ENCODE assay signal across 17 cellular contexts in the genomic region with DNA sequence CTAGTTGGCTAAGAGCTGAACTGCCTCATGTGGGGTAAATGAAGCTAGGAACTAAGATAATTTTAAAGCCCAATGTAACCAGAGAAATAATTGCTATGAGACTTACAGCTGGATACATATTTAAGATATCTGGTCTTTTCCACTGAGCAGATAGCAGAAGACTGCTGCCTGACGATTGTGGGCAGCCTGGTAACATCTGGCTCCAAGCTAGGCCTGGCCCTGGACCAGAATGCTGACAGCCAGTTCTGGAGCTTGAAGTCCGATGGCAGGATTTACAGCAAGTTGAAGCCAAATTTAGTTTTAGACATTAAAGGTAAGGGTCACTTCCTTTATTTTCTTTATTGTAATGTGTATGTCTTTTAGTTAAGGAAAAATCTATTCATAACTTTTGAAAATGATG.
A peak's percentile ranks its signal among the peaks of the same experiment; 100 is the strongest.
DNase-seq lines count a peak whose midpoint lies in the region; ATAC-seq and TF ChIP-seq lines count a peak whose summit lies in the region.
"Had no signal": no experiment of that assay in that cellular context is flagged by ENCODE, and none has a peak within 500 bp of the region (broad histone marks: within the 10 kb centered on the region; RNA-seq: fewer than 3 reads in every experiment).

No MANE protein-coding gene starts in this region.

- dilution Hi-C loops in mammary epithelial cell (cut with HindIII; ENCODE audit: low sequenced_read_pairs) = loop anchor here (5.0 kb wide), 1 partner anchor 116 kb away; no protein-coding TSS in a partner anchor

- H3K4me1 Mint-ChIP-seq in MCF 10A (ENCODE audit: insufficient read depth, unreplicated experiment) = peaks cover 22% of the 10 kb centered on the region
- peaks cover 3% of the 10 kb centered on the region for H3K4me1 Mint-ChIP-seq in activated B cell treated with CpG ODN at 0.5 μM for 24 hours
- H3K4me1 Mint-ChIP-seq in stimulated activated effector memory CD8-positive, alpha-beta T cell treated with anti-CD3 and anti-CD28 coated beads, Interleukin-12 subunit alpha, Interleukin-12 subunit beta, amount 100 ng/mL, for 72 hours = peaks cover 17% of the 10 kb centered on the region
- peaks cover 3% of the 10 kb centered on the region for H3K4me1 Mint-ChIP-seq in progenitor cell of endocrine pancreas (ENCODE audit: low read depth)
- H3K4me1 Mint-ChIP-seq in activated naive CD4-positive, alpha-beta T cell treated with anti-CD3 and anti-CD28 coated beads for 36 hours (ENCODE audit: low read depth) = peaks cover 16% of the 10 kb centered on the region
- peaks cover 5% of the 10 kb centered on the region for H3K4me1 Mint-ChIP-seq in activated naive CD4-positive, alpha-beta T cell treated with anti-CD3 and anti-CD28 coated beads, Interleukin-2, amount 10 ng/mL, durations not matched to agents 7 days and 5 days

- WGBS in mammary epithelial cell (ENCODE audit: low coverage, missing lambda C conversion rate) = 58% methylated on average over 2 of the region's 2 CpGs

- intact Hi-C loops in MCF 10A (cut with micrococcal nuclease) = loop anchor here (10.0 kb wide), 1 partner anchor 121 kb away; no protein-coding TSS in a partner anchor
- intact Hi-C loops in mammary epithelial cell (cut with micrococcal nuclease) = no loop called here
- intact Hi-C loops in activated B cell treated with CpG ODN at 0.5 μM for 24 hours (cut with micrococcal nuclease) = loop anchor here (10.0 kb wide), 1 partner anchor 1079 kb away; no protein-coding TSS in a partner anchor
- intact Hi-C loops in activated naive CD4-positive, alpha-beta T cell treated with anti-CD3 and anti-CD28 coated beads for 36 hours (cut with micrococcal nuclease) = no loop called here

- no peaks in the 10 kb centered on the region for H3K79me2 ChIP-seq in mammary epithelial cell (ENCODE audit: insufficient read depth, low read length)

- H2AFZ ChIP-seq in mammary epithelial cell (ENCODE audit: low read depth, low read length) = no peak overlapping the region

- CTCF ChIA-PET in MCF 10A (lab: Yijun Ruan, JAX) = interaction anchor here (0.6 to 21.3 kb wide), 10 partner anchors 19 to 416 kb away, joined by 3 to 404 read pairs (median 4); partner anchors contain the start of gene CRYBG1
- CTCF ChIA-PET in mammary epithelial cell (lab: Charles Lee; ENCODE audit: low non-redundant PET) = no interaction called here
- CTCF ChIA-PET in activated B cell treated with CpG ODN at 0.5 μM for 24 hours (lab: Charles Lee) = interaction anchor here (1.0 to 4.0 kb wide), 6 partner anchors 9 to 416 kb away, joined by 3 to 42 read pairs (median 6); no protein-coding TSS in a partner anchor
- CTCF ChIA-PET in activated naive CD4-positive, alpha-beta T cell treated with anti-CD3 and anti-CD28 coated beads for 36 hours (lab: Charles Lee) = interaction anchor here (0.8 to 13.9 kb wide), 8 partner anchors 11 to 231 kb away, joined by 3 to 361 read pairs (median 5); no protein-coding TSS in a partner anchor
- CTCF ChIA-PET in activated naive CD4-positive, alpha-beta T cell treated with anti-CD3 and anti-CD28 coated beads, Interleukin-2, amount 10 ng/mL, durations not matched to agents 7 days and 5 days (lab: Charles Lee) = interaction anchor here (0.8 to 8.0 kb wide), 4 partner anchors 39 to 224 kb away, joined by 3 to 157 read pairs (median 36); no protein-coding TSS in a partner anchor

- no peaks in the 10 kb centered on the region for H3K9me3 Mint-ChIP-seq in MCF 10A (ENCODE audit: unreplicated experiment)
- H3K9me3 Mint-ChIP-seq in activated B cell treated with CpG ODN at 0.5 μM for 24 hours = no peaks in the 10 kb centered on the region
- H3K9me3 Mint-ChIP-seq in stimulated activated effector memory CD8-positive, alpha-beta T cell treated with anti-CD3 and anti-CD28 coated beads, Interleukin-12 subunit alpha, Interleukin-12 subunit beta, amount 100 ng/mL, for 72 hours = no peaks in the 10 kb centered on the region
- H3K9me3 Mint-ChIP-seq in progenitor cell of endocrine pancreas (ENCODE audit: low read depth) = no peaks in the 10 kb centered on the region
- no peaks in the 10 kb centered on the region for H3K9me3 Mint-ChIP-seq in activated naive CD4-positive, alpha-beta T cell treated with anti-CD3 and anti-CD28 coated beads for 36 hours
- H3K9me3 Mint-ChIP-seq in activated naive CD4-positive, alpha-beta T cell treated with anti-CD3 and anti-CD28 coated beads, Interleukin-2, amount 10 ng/mL, durations not matched to agents 7 days and 5 days = no peaks in the 10 kb centered on the region
- H3K9me3 Mint-ChIP-seq: HFFc6 had no signal

- TF ChIP-seq CTCF in MCF 10A (IDR thresholded peaks at IDR 0.05; ENCODE audit: unreplicated experiment) = no peak
- no peak for TF ChIP-seq CTCF in mammary epithelial cell (conservative IDR thresholded peaks at IDR 0.05 in 1 of 2, IDR thresholded peaks at IDR 0.05 in 1 of 2; ENCODE audit: extremely low read depth in 1 of 2, insufficient read depth in 1 of 2, low read depth in 1 of 2, low read length in 2 of 2)
- TF ChIP-seq CTCF in activated B cell treated with CpG ODN at 0.5 μM for 24 hours (IDR thresholded peaks at IDR 0.05) = no peak
- no peak for TF ChIP-seq CTCF in fibroblast of villous mesenchyme (IDR thresholded peaks at IDR 0.05; ENCODE audit: insufficient read depth, low read depth, low read length)
- TF ChIP-seq CTCF in progenitor cell of endocrine pancreas (IDR thresholded peaks at IDR 0.05; ENCODE audit: unreplicated experiment) = no peak

- POLR2A ChIA-PET in MCF 10A (lab: Yijun Ruan, JAX) = interaction anchor here (0.6 to 6.6 kb wide), 11 partner anchors 9 to 124 kb away, joined by 3 to 152 read pairs (median 7); no protein-coding TSS in a partner anchor
- POLR2A ChIA-PET in activated B cell treated with CpG ODN at 0.5 μM for 24 hours (lab: Charles Lee) = interaction anchor here (1.2 kb wide), 1 partner anchor 53 kb away, joined by 3 read pairs; no protein-coding TSS in a partner anchor

- H3K9me3 ChIP-seq in mammary epithelial cell (replicated peaks; ENCODE audit: insufficient read depth, low read length) = no peaks in the 10 kb centered on the region
- H3K9me3 ChIP-seq: A549 had no signal

- no peak overlapping the region for H3K4me3 ChIP-seq in mammary epithelial cell (replicated peaks in 1 of 3; ENCODE audit: insufficient read depth in 1 of 3, low read depth in 2 of 3, low read length in 3 of 3)
- no peak overlapping the region for H3K4me3 ChIP-seq in fibroblast of villous mesenchyme (ENCODE audit: low read depth, low read length)
- H3K4me3 ChIP-seq: A549 had no signal

- peak overlapping the region; percentile 86 for H3K27ac Mint-ChIP-seq in MCF 10A (ENCODE audit: low read depth, unreplicated experiment)
- peak overlapping the region; percentile 61 for H3K27ac Mint-ChIP-seq in activated B cell treated with CpG ODN at 0.5 μM for 24 hours
- H3K27ac Mint-ChIP-seq in stimulated activated effector memory CD8-positive, alpha-beta T cell treated with anti-CD3 and anti-CD28 coated beads, Interleukin-12 subunit alpha, Interleukin-12 subunit beta, amount 100 ng/mL, for 72 hours = peak overlapping the region; percentile 77
- H3K27ac Mint-ChIP-seq in progenitor cell of endocrine pancreas = no peak overlapping the region
- no peak overlapping the region for H3K27ac Mint-ChIP-seq in activated naive CD4-positive, alpha-beta T cell treated with anti-CD3 and anti-CD28 coated beads for 36 hours
- no peak overlapping the region for H3K27ac Mint-ChIP-seq in activated naive CD4-positive, alpha-beta T cell treated with anti-CD3 and anti-CD28 coated beads, Interleukin-2, amount 10 ng/mL, durations not matched to agents 7 days and 5 days
- H3K27ac Mint-ChIP-seq: HFFc6 had no signal

- H3K27me3 Mint-ChIP-seq in MCF 10A (ENCODE audit: insufficient read depth, unreplicated experiment) (no peaks in the 10 kb centered on the region), activated B cell treated with CpG ODN at 0.5 μM for 24 hours (no peaks in the 10 kb centered on the region), progenitor cell of endocrine pancreas (no peaks in the 10 kb centered on the region)
- H3K27me3 Mint-ChIP-seq in activated naive CD4-positive, alpha-beta T cell treated with anti-CD3 and anti-CD28 coated beads for 36 hours (ENCODE audit: low read depth) = no peaks in the 10 kb centered on the region
- no peaks in the 10 kb centered on the region for H3K27me3 Mint-ChIP-seq in activated naive CD4-positive, alpha-beta T cell treated with anti-CD3 and anti-CD28 coated beads, Interleukin-2, amount 10 ng/mL, durations not matched to agents 7 days and 5 days

- H3K36me3 Mint-ChIP-seq in MCF 10A (ENCODE audit: insufficient read depth, unreplicated experiment) (peaks cover 66% of the 10 kb centered on the region), activated B cell treated with CpG ODN at 0.5 μM for 24 hours (ENCODE audit: low read depth) (peaks cover 80% of the 10 kb centered on the region), progenitor cell of endocrine pancreas (ENCODE audit: insufficient read depth) (no peaks in the 10 kb centered on the region)
- H3K36me3 Mint-ChIP-seq in stimulated activated effector memory CD8-positive, alpha-beta T cell treated with anti-CD3 and anti-CD28 coated beads, Interleukin-12 subunit alpha, Interleukin-12 subunit beta, amount 100 ng/mL, for 72 hours = peaks cover 100% of the 10 kb centered on the region
- H3K36me3 Mint-ChIP-seq in activated naive CD4-positive, alpha-beta T cell treated with anti-CD3 and anti-CD28 coated beads for 36 hours (ENCODE audit: low read depth) = peaks cover 12% of the 10 kb centered on the region
- peaks cover 49% of the 10 kb centered on the region for H3K36me3 Mint-ChIP-seq in activated naive CD4-positive, alpha-beta T cell treated with anti-CD3 and anti-CD28 coated beads, Interleukin-2, amount 10 ng/mL, durations not matched to agents 7 days and 5 days

- H3K4me2 ChIP-seq in mammary epithelial cell (ENCODE audit: insufficient read depth, low read depth, low read length) = no peak overlapping the region
- H3K4me2 ChIP-seq: A549, KMS-11 had no signal

- no peak for ATAC-seq in activated B cell treated with CpG ODN at 0.5 μM for 24 hours (ENCODE audit: low read depth)
- no peak for ATAC-seq in stimulated activated effector memory CD8-positive, alpha-beta T cell treated with anti-CD3 and anti-CD28 coated beads, Interleukin-12 subunit alpha, Interleukin-12 subunit beta, amount 100 ng/mL, for 72 hours
- ATAC-seq: A549 had no signal

- H3K4me3 Mint-ChIP-seq in MCF 10A (ENCODE audit: unreplicated experiment) = no peak overlapping the region
- H3K4me3 Mint-ChIP-seq in activated B cell treated with CpG ODN at 0.5 μM for 24 hours = no peak overlapping the region
- H3K4me3 Mint-ChIP-seq in stimulated activated effector memory CD8-positive, alpha-beta T cell treated with anti-CD3 and anti-CD28 coated beads, Interleukin-12 subunit alpha, Interleukin-12 subunit beta, amount 100 ng/mL, for 72 hours = no peak overlapping the region
- H3K4me3 Mint-ChIP-seq in progenitor cell of endocrine pancreas (ENCODE audit: low read depth) = no peak overlapping the region
- no peak overlapping the region for H3K4me3 Mint-ChIP-seq in activated naive CD4-positive, alpha-beta T cell treated with anti-CD3 and anti-CD28 coated beads for 36 hours
- H3K4me3 Mint-ChIP-seq in activated naive CD4-positive, alpha-beta T cell treated with anti-CD3 and anti-CD28 coated beads, Interleukin-2, amount 10 ng/mL, durations not matched to agents 7 days and 5 days = no peak overlapping the region
- H3K4me3 Mint-ChIP-seq: HFFc6 had no signal

- DNase-seq in MCF 10A (ENCODE audit: unreplicated experiment) (no peak), mammary epithelial cell (no peak), activated B cell treated with CpG ODN at 0.5 μM for 24 hours (no peak), fibroblast of villous mesenchyme (ENCODE audit: low read depth) (peak; percentile 45), progenitor cell of endocrine pancreas (ENCODE audit: low spot score, unreplicated experiment) (no peak)
- no peak for DNase-seq in stimulated activated effector memory CD8-positive, alpha-beta T cell treated with anti-CD3 and anti-CD28 coated beads, Interleukin-12 subunit alpha, Interleukin-12 subunit beta, amount 100 ng/mL, for 72 hours (ENCODE audit: low spot score in 2 of 2)
- DNase-seq in activated naive CD4-positive, alpha-beta T cell treated with anti-CD3 and anti-CD28 coated beads for 36 hours = no peak
- no peak for DNase-seq in activated naive CD4-positive, alpha-beta T cell treated with anti-CD3 and anti-CD28 coated beads, Interleukin-2, amount 10 ng/mL, durations not matched to agents 7 days and 5 days
- DNase-seq: C1 segment of cervical spinal cord, DMS153, EL, HFFc6, NCI-H1048, NCI-H2227 treated with DMSO at 0.1 percent for 48 hours, NCI-H524 had no signal

- no peaks in the 10 kb centered on the region for H4K20me1 ChIP-seq in mammary epithelial cell (ENCODE audit: insufficient read depth, low read length)

- in situ Hi-C loops in mammary epithelial cell (cut with MboI; ENCODE audit: low sequenced_read_pairs in 2 of 2) = loop anchor here (10.0 kb wide), 2 partner anchors 199 to 229 kb away; partner anchors contain the start of gene CRYBG1 (in 2 of the 2)

- peaks cover 38% of the 10 kb centered on the region for H3K36me3 ChIP-seq in mammary epithelial cell (ENCODE audit: insufficient read depth, low read length)

- peaks cover 37% of the 10 kb centered on the region for H3K4me1 ChIP-seq in mammary epithelial cell (ENCODE audit: insufficient read depth, low read length)

- no peaks in the 10 kb centered on the region for H3K27me3 ChIP-seq in mammary epithelial cell (ENCODE audit: insufficient read depth, low read length)

- no peak overlapping the region for H3K27ac ChIP-seq in mammary epithelial cell (ENCODE audit: insufficient read depth, low read depth, low read length)
- H3K27ac ChIP-seq: KMS-11 had no signal

- no peak overlapping the region for H3K9ac ChIP-seq in mammary epithelial cell (ENCODE audit: insufficient read depth, low read length)
- H3K9ac ChIP-seq: KMS-11 had no signal

- BruUV-seq in MCF 10A (replicated peaks; lab: Mats Ljungman, UMichigan) (no TSS peak), mammary epithelial cell (replicated peaks; lab: Mats Ljungman, UMichigan) (no TSS peak)

Comparison
In these comparisons a context has a peak if more than half of its experiments do, and no peak if none do; other contexts are left out.
1. intact Hi-C loops: an anchor here in MCF 10A (10.0 kb wide) and activated B cell treated with CpG ODN at 0.5 μM for 24 hours (10.0 kb wide); none called in mammary epithelial cell and activated naive CD4-positive, alpha-beta T cell treated with anti-CD3 and anti-CD28 coated beads for 36 hours.
2. H3K27ac Mint-ChIP-seq: peak in MCF 10A (single experiment), activated B cell treated with CpG ODN at 0.5 μM for 24 hours (single experiment) and stimulated activated effector memory CD8-positive, alpha-beta T cell treated with anti-CD3 and anti-CD28 coated beads, Interleukin-12 subunit alpha, Interleukin-12 subunit beta, amount 100 ng/mL, for 72 hours (single experiment); none in progenitor cell of endocrine pancreas (single experiment), activated naive CD4-positive, alpha-beta T cell treated with anti-CD3 and anti-CD28 coated beads for 36 hours (single experiment) and activated naive CD4-positive, alpha-beta T cell treated with anti-CD3 and anti-CD28 coated beads, Interleukin-2, amount 10 ng/mL, durations not matched to agents 7 days and 5 days (single experiment).